ENCODE assay signal across 2 cellular contexts in genomic region chr14:90290612-90291011, GRCh38.
TF ChIP-seq lines count a peak whose summit lies in the region.

No MANE protein-coding gene starts in this region.

TF ChIP-seq in WTC11, 78 proteins besides CTCF, POLR2A, EP300 and RAD21 (continued from another document):
- TF ChIP-seq, protein P1, sequence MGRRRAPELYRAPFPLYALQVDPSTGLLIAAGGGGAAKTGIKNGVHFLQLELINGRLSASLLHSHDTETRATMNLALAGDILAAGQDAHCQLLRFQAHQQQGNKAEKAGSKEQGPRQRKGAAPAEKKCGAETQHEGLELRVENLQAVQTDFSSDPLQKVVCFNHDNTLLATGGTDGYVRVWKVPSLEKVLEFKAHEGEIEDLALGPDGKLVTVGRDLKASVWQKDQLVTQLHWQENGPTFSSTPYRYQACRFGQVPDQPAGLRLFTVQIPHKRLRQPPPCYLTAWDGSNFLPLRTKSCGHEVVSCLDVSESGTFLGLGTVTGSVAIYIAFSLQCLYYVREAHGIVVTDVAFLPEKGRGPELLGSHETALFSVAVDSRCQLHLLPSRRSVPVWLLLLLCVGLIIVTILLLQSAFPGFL (CRISPR knock-in tag; IDR thresholded peaks at IDR 0.05; ENCODE audit: borderline replicate concordance): no peak
- TF ChIP-seq ZNF219 (CRISPR knock-in tag; IDR thresholded peaks at IDR 0.05; ENCODE audit: borderline replicate concordance) (no peak), ZNF121 (CRISPR knock-in tag; IDR thresholded peaks at IDR 0.05) (no peak), NR1H2 (CRISPR knock-in tag; IDR thresholded peaks at IDR 0.05) (no peak), MXD4 (CRISPR knock-in tag; IDR thresholded peaks at IDR 0.05; ENCODE audit: borderline replicate concordance) (no peak), PRDM15 (CRISPR knock-in tag; IDR thresholded peaks at IDR 0.05) (no peak)
TF ChIP-seq in WTC11: peak in this region for 0.

TF ChIP-seq in SK-N-SH, 30 proteins besides CTCF, POLR2A, EP300 and RAD21 (continued from another document):
- TF ChIP-seq IRF3 (IDR thresholded peaks at IDR 0.05; ENCODE audit: low read depth, low read length) (no peak), PBX3 (IDR thresholded peaks at IDR 0.05) (no peak), NFIC (IDR thresholded peaks at IDR 0.05; ENCODE audit: borderline replicate concordance) (no peak), MEF2A (IDR thresholded peaks at IDR 0.05; ENCODE audit: borderline replicate concordance, low read depth) (no peak), GABPA (IDR thresholded peaks at IDR 0.05; ENCODE audit: low read depth) (no peak), FOXJ3 (CRISPR knock-in tag; IDR thresholded peaks at IDR 0.05) (no peak)
- TF ChIP-seq, protein P2, sequence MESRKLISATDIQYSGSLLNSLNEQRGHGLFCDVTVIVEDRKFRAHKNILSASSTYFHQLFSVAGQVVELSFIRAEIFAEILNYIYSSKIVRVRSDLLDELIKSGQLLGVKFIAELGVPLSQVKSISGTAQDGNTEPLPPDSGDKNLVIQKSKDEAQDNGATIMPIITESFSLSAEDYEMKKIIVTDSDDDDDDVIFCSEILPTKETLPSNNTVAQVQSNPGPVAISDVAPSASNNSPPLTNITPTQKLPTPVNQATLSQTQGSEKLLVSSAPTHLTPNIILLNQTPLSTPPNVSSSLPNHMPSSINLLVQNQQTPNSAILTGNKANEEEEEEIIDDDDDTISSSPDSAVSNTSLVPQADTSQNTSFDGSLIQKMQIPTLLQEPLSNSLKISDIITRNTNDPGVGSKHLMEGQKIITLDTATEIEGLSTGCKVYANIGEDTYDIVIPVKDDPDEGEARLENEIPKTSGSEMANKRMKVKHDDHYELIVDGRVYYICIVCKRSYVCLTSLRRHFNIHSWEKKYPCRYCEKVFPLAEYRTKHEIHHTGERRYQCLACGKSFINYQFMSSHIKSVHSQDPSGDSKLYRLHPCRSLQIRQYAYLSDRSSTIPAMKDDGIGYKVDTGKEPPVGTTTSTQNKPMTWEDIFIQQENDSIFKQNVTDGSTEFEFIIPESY (IDR thresholded peaks at IDR 0.05; ENCODE audit: borderline replicate concordance, low read depth): no peak
